19 cellular contexts compared by ENCODE assay signal in the genomic region with DNA sequence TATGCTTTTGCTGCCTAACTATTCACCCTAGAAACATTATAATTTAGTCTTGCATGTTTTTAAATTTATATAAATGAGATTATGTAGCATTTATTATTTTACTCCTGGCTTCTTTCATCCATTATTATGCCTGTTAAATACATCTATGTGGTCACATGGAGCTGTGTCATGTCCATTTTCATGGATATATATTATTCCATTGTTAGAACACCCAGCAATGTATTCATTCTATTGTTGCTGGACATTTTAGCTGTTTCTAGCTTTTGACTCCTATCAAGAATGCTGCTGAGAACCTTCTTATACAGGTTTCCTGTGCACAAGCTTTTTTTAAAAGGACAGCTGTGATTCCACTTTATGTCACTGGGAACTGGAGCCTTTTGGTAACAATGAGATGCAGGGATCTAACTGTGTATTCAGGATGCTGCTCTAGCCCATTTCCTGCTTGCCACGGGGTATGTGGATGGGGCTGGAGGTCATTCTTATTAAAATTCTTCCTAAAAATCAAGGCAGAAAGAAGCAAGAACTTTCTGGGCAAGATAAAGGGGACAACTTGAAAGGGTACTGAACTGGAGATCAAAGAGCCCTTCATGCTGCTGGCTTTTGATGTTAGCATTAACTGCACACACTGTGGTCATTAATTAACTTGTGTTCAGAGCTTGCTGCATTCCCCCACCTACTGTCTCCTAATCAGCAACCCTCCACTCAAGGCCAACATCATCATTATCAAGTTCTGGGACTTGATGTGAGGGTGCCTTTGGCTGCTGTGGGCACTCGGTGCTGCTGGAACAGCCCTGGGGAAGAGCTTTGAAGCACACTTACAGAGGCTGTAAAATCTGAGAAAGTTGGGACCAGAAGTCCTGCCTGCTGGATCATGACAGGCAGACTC.
DNase-seq lines count a peak whose midpoint lies in the region; ATAC-seq and TF ChIP-seq lines count a peak whose summit lies in the region.
"Had no signal": no experiment of that assay in that cellular context is flagged by ENCODE, and none has a peak within 500 bp of the region (broad histone marks: within the 10 kb centered on the region; RNA-seq: fewer than 3 reads in every experiment).

No MANE protein-coding gene starts in this region.

- H2BK15ac ChIP-seq in mesenchymal stem cell (ENCODE audit: low read depth, poor library complexity, severe bottlenecking) = no peak overlapping the region

- H4K91ac ChIP-seq in mesenchymal stem cell (ENCODE audit: low read length) = no peak overlapping the region

- WGBS in mesenchymal stem cell = 37% methylated on average over 2 of the region's 2 CpGs

- no peak overlapping the region for H4K8ac ChIP-seq in mesenchymal stem cell (ENCODE audit: low read length)

- ATAC-seq in HG03378 (IDR thresholded peaks at IDR 0.05; ENCODE audit: unreplicated experiment) = peak; percentile 38
- ATAC-seq: activated T-cell treated with anti-CD3 and anti-CD28 coated beads, Interleukin-2, amount 50 U/mL, for 4 hours had no signal

- no peak overlapping the region for H2BK12ac ChIP-seq in mesenchymal stem cell (ENCODE audit: low read length in 2 of 2)

- no peak overlapping the region for H3K27ac ChIP-seq in mesenchymal stem cell (ENCODE audit: low read length, poor library complexity, severe bottlenecking)
- H3K27ac ChIP-seq: 22Rv1, thoracic aorta, VCaP had no signal

- H2BK5ac ChIP-seq in mesenchymal stem cell (ENCODE audit: low read depth, low read length, poor library complexity, severe bottlenecking) = no peak overlapping the region

- no peak overlapping the region for H2BK120ac ChIP-seq in mesenchymal stem cell (ENCODE audit: low read depth, low read length)

- no peak overlapping the region for H3K4me3 ChIP-seq in mesenchymal stem cell (ENCODE audit: insufficient read depth in 1 of 2, low read depth in 1 of 2, low read length in 2 of 2)
- H3K4me3 ChIP-seq: thoracic aorta had no signal

- H3K79me1 ChIP-seq in mesenchymal stem cell (replicated peaks; ENCODE audit: low read length, poor library complexity, severe bottlenecking) = no peaks in the 10 kb centered on the region

- no peak overlapping the region for H3K18ac ChIP-seq in mesenchymal stem cell (ENCODE audit: low read depth in 1 of 2, low read length in 2 of 2)

- POLR2A ChIA-PET in HEK293T (lab: Yijun Ruan, JAX) = interaction anchor here (0.7 kb wide), 1 partner anchor 96 kb away, joined by 3 read pairs; a partner anchor contains a TSS

- H3K9ac ChIP-seq in mesenchymal stem cell (ENCODE audit: low read length) = no peak overlapping the region

- H3K14ac ChIP-seq in mesenchymal stem cell (ENCODE audit: low read length in 2 of 2) = no peak overlapping the region

- no peak overlapping the region for H2AK5ac ChIP-seq in mesenchymal stem cell (ENCODE audit: low read length, severe bottlenecking)

- no peak overlapping the region for H3K4me2 ChIP-seq in mesenchymal stem cell (ENCODE audit: low read length, poor library complexity, severe bottlenecking)

- no peak overlapping the region for H2AFZ ChIP-seq in mesenchymal stem cell (ENCODE audit: low read depth, low read length)

- peaks cover 5% of the 10 kb centered on the region for H3K4me1 ChIP-seq in mesenchymal stem cell (ENCODE audit: control insufficient read depth, insufficient read depth, low read depth, low read length)

- no peaks in the 10 kb centered on the region for H3K36me3 ChIP-seq in mesenchymal stem cell (ENCODE audit: control insufficient read depth in 1 of 2, insufficient read depth in 2 of 2, low read depth in 1 of 2, low read length in 2 of 2)
- H3K36me3 ChIP-seq: thoracic aorta had no signal

- H3K27me3 ChIP-seq in mesenchymal stem cell (ENCODE audit: control insufficient read depth in 1 of 2, insufficient read depth in 1 of 2, low read length in 2 of 2) = no peaks in the 10 kb centered on the region

- no peaks in the 10 kb centered on the region for H3K9me3 ChIP-seq in mesenchymal stem cell (ENCODE audit: control insufficient read depth, low read length)
- H3K9me3 ChIP-seq: thoracic aorta had no signal

- CTCF ChIA-PET in HEK293T (lab: Yijun Ruan, JAX) = no interaction called here

- H3K23ac ChIP-seq in mesenchymal stem cell (ENCODE audit: low read length in 2 of 2) = peak overlapping the region in 1 of 2 experiments; percentile 10

- DNase-seq in DMS53 (lab: John Stamatoyannopoulos, UW) (peak; percentile 22), DMS53 treated with DMSO at 0.1 percent for 48 hours (lab: John Stamatoyannopoulos, UW; ENCODE audit: unreplicated experiment) (no peak), kidney tubule cell (ENCODE audit: low spot score) (peak; percentile 13), HEK293T (ENCODE audit: extremely low spot score) (no peak), NCI-H2196 (lab: John Stamatoyannopoulos, UW; ENCODE audit: unreplicated experiment) (no peak), mesenchymal stem cell (no peak), NCI-H2227 treated with DMSO at 0.1 percent for 48 hours (lab: John Stamatoyannopoulos, UW) (no peak)
- DNase-seq: activated CD4-positive, alpha-beta T cell treated with anti-CD3 and anti-CD28 coated beads, Interleukin-2, amount 50 U/mL, for 48 hours; activated T-cell treated with anti-CD3 and anti-CD28 coated beads, Interleukin-2, amount 50 U/mL, for 4 hours; hypothalamus; IMR-90; kidney; midbrain; NCI-H187; NCI-H446 had no signal

- no peak overlapping the region for H3K4ac ChIP-seq in mesenchymal stem cell (ENCODE audit: low read depth in 1 of 2, low read length in 2 of 2)

TF ChIP-seq in HEK293T, 16 proteins besides CTCF, POLR2A, EP300 and RAD21:
- no peak for TF ChIP-seq LEF1 (IDR thresholded peaks at IDR 0.05; ENCODE audit: borderline replicate concordance)
- TF ChIP-seq ZNF384 (IDR thresholded peaks at IDR 0.05) = no peak
- no peak for TF ChIP-seq L3MBTL2 (conservative IDR thresholded peaks at IDR 0.05)
- TF ChIP-seq ARNT (IDR thresholded peaks at IDR 0.05) = no peak
- TF ChIP-seq BHLHE40 (IDR thresholded peaks at IDR 0.05; ENCODE audit: borderline replicate concordance) = no peak
- no peak for TF ChIP-seq TARDBP (IDR thresholded peaks at IDR 0.05)
- no peak for TF ChIP-seq NFRKB (IDR thresholded peaks at IDR 0.05)
- TF ChIP-seq FOXK2 (IDR thresholded peaks at IDR 0.05) = no peak
- no peak for TF ChIP-seq FOXM1 (IDR thresholded peaks at IDR 0.05; ENCODE audit: borderline replicate concordance)

Comparison
In these comparisons a context has a peak if more than half of its experiments do, and no peak if none do; other contexts are left out.
1. DNase-seq: peak in DMS53 (single experiment) and kidney tubule cell (single experiment); none in DMS53 treated with DMSO at 0.1 percent for 48 hours (single experiment), HEK293T (single experiment), NCI-H2196 (single experiment), mesenchymal stem cell (single experiment) and NCI-H2227 treated with DMSO at 0.1 percent for 48 hours (single experiment).